17 cellular contexts compared by ENCODE assay signal in the genomic region with DNA sequence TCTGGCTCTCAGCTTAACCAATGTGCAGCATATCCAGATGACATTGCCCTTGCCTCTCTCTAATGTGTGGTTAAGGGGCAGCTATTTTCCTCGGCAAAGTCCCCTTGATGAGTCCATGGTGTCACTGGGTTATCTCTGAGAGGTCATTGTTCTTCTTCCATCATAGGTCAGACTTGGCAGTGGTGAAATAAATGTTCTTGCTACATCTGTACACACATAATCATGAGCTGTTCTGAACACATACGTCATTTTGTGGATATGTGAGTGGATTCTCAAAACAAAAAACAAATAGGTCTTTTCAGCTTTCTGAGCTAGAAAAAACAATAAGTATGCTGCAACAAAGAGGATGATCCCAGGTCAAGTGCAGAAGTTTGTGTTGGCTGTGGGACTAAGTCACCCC.
"Had no signal": no experiment of that assay in that cellular context is flagged by ENCODE, and none has a peak within 500 bp of the region (broad histone marks: within the 10 kb centered on the region; RNA-seq: fewer than 3 reads in every experiment).

No MANE protein-coding gene starts in this region.

- H3K27ac ChIP-seq: coronary artery, gastroesophageal sphincter, heart right ventricle, lower lobe of right lung, skin epidermis, suprapubic skin, upper lobe of left lung had no signal

- H3K27me3 ChIP-seq: upper lobe of left lung had no signal

- DNase-seq: activated CD4-positive, alpha-beta T cell treated with anti-CD3 and anti-CD28 coated beads, Interleukin-2, amount 50 U/mL, for 4 hours; activated gamma-delta T cell treated with Interleukin-2 at 50 U/mL for 16 hours; activated naive CD8-positive, alpha-beta T cell treated with anti-CD3 and anti-CD28 coated beads for 36 hours; central memory CD4-positive, alpha-beta T cell; erythroblast; heart right ventricle; immature natural killer cell; left cardiac atrium; lower lobe of right lung; nephron progenitor cell; occipital lobe; stimulated activated naive CD8-positive, alpha-beta T cell treated with anti-CD3 and anti-CD28 coated beads, Interleukin-15, Interleukin-2, amounts not matched to agents 100 U/mL and 50 U/mL, for 24 hours; upper lobe of left lung had no signal

- ATAC-seq: gastroesophageal sphincter; heart right ventricle; left cardiac atrium; lower lobe of right lung; stimulated activated naive CD8-positive, alpha-beta T cell treated with anti-CD3 and anti-CD28 coated beads, Interleukin-15, Interleukin-2, amounts not matched to agents 100 U/mL and 50 U/mL, for 24 hours had no signal

- H3K9me3 ChIP-seq: gastroesophageal sphincter, heart right ventricle, lower lobe of right lung, suprapubic skin, upper lobe of left lung had no signal

- H3K4me3 ChIP-seq: coronary artery, gastroesophageal sphincter, heart right ventricle, lower lobe of right lung, skin epidermis, suprapubic skin, upper lobe of left lung had no signal

- H3K4me1 ChIP-seq: gastroesophageal sphincter, heart right ventricle, lower lobe of right lung, suprapubic skin, upper lobe of left lung had no signal

- H3K36me3 ChIP-seq: gastroesophageal sphincter, heart right ventricle, lower lobe of right lung, suprapubic skin, upper lobe of left lung had no signal
